1 cellular context compared by ENCODE assay signal in genomic region chr13:51996660-51997059, GRCh38.
TF ChIP-seq lines count a peak whose summit lies in the region.

No MANE protein-coding gene starts in this region.

TF ChIP-seq in endothelial cell of umbilical vein, 7 proteins besides CTCF, POLR2A, EP300 and RAD21:
- TF ChIP-seq POLR2AphosphoS5 (IDR thresholded peaks at IDR 0.05; ENCODE audit: insufficient read depth, low read depth, low read length): no peak
- peak; percentile 42 for TF ChIP-seq EZH2 (IDR thresholded peaks at IDR 0.05; ENCODE audit: borderline replicate concordance, low read depth, low read length, severe bottlenecking)
- TF ChIP-seq FOS (IDR thresholded peaks at IDR 0.05; ENCODE audit: borderline replicate concordance, insufficient read depth, low read length): no peak
- TF ChIP-seq MAX (IDR thresholded peaks at IDR 0.05; ENCODE audit: insufficient read depth, insufficient read length): no peak
- TF ChIP-seq GATA2 (IDR thresholded peaks at IDR 0.05; ENCODE audit: insufficient read depth, insufficient read length, low read depth, low read length): no peak
- no peak for TF ChIP-seq JUN (IDR thresholded peaks at IDR 0.05; ENCODE audit: borderline replicate concordance, insufficient read depth, insufficient read length, low read depth)
